In genomic region chr9:36640982-36641381, GRCh38 we compare ENCODE assay signal across 14 cellular contexts.
A peak's percentile ranks its signal among the peaks of the same experiment; 100 is the strongest.
DNase-seq lines count a peak whose midpoint lies in the region; ATAC-seq and TF ChIP-seq lines count a peak whose summit lies in the region.
"Had no signal": no experiment of that assay in that cellular context is flagged by ENCODE, and none has a peak within 500 bp of the region (broad histone marks: within the 10 kb centered on the region; RNA-seq: fewer than 3 reads in every experiment).

No MANE protein-coding gene starts in this region.

- H3K27me3 ChIP-seq in MG63 (no peaks in the 10 kb centered on the region), WERI-Rb-1 (ENCODE audit: insufficient read depth, low read depth, severe bottlenecking) (no peaks in the 10 kb centered on the region)
- H3K27me3 ChIP-seq: adrenal gland; BLaER1 treated with 17β-estradiol and CSF1 and Interleukin-3, amounts not matched to agents 10 nM and 100 nM had no signal

- DNase-seq in left colon (no peak), MG63 (no peak), DMS153 (lab: John Stamatoyannopoulos, UW) (no peak), hypothalamus (lab: John Stamatoyannopoulos, UW) (no peak), WERI-Rb-1 (no peak)
- DNase-seq: adrenal gland, cortex of kidney, DMS79 treated with DMSO at 0.1 percent for 48 hours, NCI-H2081, SIG-M5 had no signal

- peaks cover 86% of the 10 kb centered on the region for H3K36me3 ChIP-seq in MG63
- H3K36me3 ChIP-seq in WERI-Rb-1 = peaks cover 51% of the 10 kb centered on the region
- H3K36me3 ChIP-seq: adrenal gland had no signal

- no peak for TF ChIP-seq CTCF in WERI-Rb-1 (IDR thresholded peaks at IDR 0.05; ENCODE audit: low read depth, low read length)

- no peaks in the 10 kb centered on the region for H3K9me3 ChIP-seq in MG63
- H3K9me3 ChIP-seq in WERI-Rb-1 (ENCODE audit: severe bottlenecking) = no peaks in the 10 kb centered on the region
- H3K9me3 ChIP-seq: adrenal gland; BLaER1 treated with 17β-estradiol and CSF1 and Interleukin-3, amounts not matched to agents 10 nM and 100 nM had no signal

- intact Hi-C loops in left colon (cut with DNase I, micrococcal nuclease) = no loop called here

- peak; percentile 85 for ATAC-seq in GM18909 (IDR thresholded peaks at IDR 0.05; ENCODE audit: poor library complexity, unreplicated experiment)
- ATAC-seq in GM21619 (IDR thresholded peaks at IDR 0.05; ENCODE audit: unreplicated experiment) = peak; percentile 81
- ATAC-seq in HG03135 (IDR thresholded peaks at IDR 0.05; ENCODE audit: unreplicated experiment) = peak; percentile 71
- ATAC-seq in left colon = peak; percentile 71

- no peak overlapping the region for H3K27ac ChIP-seq in WERI-Rb-1
- H3K27ac ChIP-seq: adrenal gland; BLaER1 treated with 17β-estradiol and CSF1 and Interleukin-3, amounts not matched to agents 10 nM and 100 nM had no signal

- no peak overlapping the region for H3K4me3 ChIP-seq in MG63
- H3K4me3 ChIP-seq in WERI-Rb-1 (ENCODE audit: low read depth, low read length) = no peak overlapping the region
- H3K4me3 ChIP-seq: adrenal gland; BLaER1 treated with 17β-estradiol and CSF1 and Interleukin-3, amounts not matched to agents 10 nM and 100 nM had no signal
